Comparison of ENCODE assay signal across 1 cellular context in the genomic region with DNA sequence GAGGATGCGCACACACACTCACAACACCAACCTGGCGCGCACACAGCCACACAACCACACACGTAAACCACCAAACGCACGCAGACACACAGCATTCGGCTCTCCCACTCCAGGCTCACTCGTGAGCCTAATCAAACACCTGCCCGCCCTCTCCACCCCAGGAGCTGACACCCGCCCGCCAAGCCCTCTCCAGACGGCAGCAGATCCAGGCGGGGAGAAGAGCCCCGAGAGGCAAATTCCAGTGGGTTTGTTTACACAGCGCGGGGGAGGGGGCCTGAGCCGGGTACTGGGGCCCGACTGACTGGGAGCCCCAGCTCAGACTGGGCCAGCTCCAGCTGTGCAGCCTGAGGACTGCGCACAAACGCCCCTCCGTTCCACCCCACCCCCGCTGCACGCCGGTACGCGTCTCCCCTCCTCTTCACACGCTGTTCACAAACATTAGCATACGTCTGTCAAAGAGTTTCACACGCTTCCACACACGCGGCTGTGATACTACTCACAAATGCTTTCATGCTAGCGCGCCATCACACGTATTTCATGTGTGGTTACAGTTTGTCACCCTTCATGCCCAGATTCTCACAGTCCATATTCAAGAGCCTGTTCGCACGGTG.
A peak's percentile ranks its signal among the peaks of the same experiment; 100 is the strongest.
TF ChIP-seq lines count a peak whose summit lies in the region.

No MANE protein-coding gene starts in this region.

TF ChIP-seq in HepG2, 621 proteins besides CTCF, POLR2A, EP300 and RAD21 (continued from another document and continues in another):
- TF ChIP-seq PBX2 (CRISPR knock-in tag; IDR thresholded peaks at IDR 0.05), result no peak
- peak; percentile 46; the same call in 1 of the 2 replicates for TF ChIP-seq TEAD2 (CRISPR knock-in tag; IDR thresholded peaks at IDR 0.05)
- TF ChIP-seq ZFP82 (CRISPR knock-in tag; IDR thresholded peaks at IDR 0.05; ENCODE audit: borderline replicate concordance), result peak; percentile 14; the same call in 1 of the 2 replicates
- TF ChIP-seq ZNF740 (CRISPR knock-in tag; IDR thresholded peaks at IDR 0.05), result no peak
- TF ChIP-seq IRX3 (CRISPR knock-in tag; IDR thresholded peaks at IDR 0.05; ENCODE audit: borderline replicate concordance, low read depth), result 0 out of 2 replicates have a peak, but pooled peaks have one; percentile 52
- no peak for TF ChIP-seq THAP8 (CRISPR knock-in tag; IDR thresholded peaks at IDR 0.05; ENCODE audit: borderline replicate concordance)
- peak; percentile 11; the same call in 1 of the 2 replicates for TF ChIP-seq ZNF138 (CRISPR knock-in tag; IDR thresholded peaks at IDR 0.05; ENCODE audit: low read depth)
- no peak for TF ChIP-seq FOXP1 (IDR thresholded peaks at IDR 0.05)
- TF ChIP-seq FOXP1 (CRISPR knock-in tag; IDR thresholded peaks at IDR 0.05), result peak; percentile 32; the same call in 1 of the 2 replicates
- TF ChIP-seq, protein P1, sequence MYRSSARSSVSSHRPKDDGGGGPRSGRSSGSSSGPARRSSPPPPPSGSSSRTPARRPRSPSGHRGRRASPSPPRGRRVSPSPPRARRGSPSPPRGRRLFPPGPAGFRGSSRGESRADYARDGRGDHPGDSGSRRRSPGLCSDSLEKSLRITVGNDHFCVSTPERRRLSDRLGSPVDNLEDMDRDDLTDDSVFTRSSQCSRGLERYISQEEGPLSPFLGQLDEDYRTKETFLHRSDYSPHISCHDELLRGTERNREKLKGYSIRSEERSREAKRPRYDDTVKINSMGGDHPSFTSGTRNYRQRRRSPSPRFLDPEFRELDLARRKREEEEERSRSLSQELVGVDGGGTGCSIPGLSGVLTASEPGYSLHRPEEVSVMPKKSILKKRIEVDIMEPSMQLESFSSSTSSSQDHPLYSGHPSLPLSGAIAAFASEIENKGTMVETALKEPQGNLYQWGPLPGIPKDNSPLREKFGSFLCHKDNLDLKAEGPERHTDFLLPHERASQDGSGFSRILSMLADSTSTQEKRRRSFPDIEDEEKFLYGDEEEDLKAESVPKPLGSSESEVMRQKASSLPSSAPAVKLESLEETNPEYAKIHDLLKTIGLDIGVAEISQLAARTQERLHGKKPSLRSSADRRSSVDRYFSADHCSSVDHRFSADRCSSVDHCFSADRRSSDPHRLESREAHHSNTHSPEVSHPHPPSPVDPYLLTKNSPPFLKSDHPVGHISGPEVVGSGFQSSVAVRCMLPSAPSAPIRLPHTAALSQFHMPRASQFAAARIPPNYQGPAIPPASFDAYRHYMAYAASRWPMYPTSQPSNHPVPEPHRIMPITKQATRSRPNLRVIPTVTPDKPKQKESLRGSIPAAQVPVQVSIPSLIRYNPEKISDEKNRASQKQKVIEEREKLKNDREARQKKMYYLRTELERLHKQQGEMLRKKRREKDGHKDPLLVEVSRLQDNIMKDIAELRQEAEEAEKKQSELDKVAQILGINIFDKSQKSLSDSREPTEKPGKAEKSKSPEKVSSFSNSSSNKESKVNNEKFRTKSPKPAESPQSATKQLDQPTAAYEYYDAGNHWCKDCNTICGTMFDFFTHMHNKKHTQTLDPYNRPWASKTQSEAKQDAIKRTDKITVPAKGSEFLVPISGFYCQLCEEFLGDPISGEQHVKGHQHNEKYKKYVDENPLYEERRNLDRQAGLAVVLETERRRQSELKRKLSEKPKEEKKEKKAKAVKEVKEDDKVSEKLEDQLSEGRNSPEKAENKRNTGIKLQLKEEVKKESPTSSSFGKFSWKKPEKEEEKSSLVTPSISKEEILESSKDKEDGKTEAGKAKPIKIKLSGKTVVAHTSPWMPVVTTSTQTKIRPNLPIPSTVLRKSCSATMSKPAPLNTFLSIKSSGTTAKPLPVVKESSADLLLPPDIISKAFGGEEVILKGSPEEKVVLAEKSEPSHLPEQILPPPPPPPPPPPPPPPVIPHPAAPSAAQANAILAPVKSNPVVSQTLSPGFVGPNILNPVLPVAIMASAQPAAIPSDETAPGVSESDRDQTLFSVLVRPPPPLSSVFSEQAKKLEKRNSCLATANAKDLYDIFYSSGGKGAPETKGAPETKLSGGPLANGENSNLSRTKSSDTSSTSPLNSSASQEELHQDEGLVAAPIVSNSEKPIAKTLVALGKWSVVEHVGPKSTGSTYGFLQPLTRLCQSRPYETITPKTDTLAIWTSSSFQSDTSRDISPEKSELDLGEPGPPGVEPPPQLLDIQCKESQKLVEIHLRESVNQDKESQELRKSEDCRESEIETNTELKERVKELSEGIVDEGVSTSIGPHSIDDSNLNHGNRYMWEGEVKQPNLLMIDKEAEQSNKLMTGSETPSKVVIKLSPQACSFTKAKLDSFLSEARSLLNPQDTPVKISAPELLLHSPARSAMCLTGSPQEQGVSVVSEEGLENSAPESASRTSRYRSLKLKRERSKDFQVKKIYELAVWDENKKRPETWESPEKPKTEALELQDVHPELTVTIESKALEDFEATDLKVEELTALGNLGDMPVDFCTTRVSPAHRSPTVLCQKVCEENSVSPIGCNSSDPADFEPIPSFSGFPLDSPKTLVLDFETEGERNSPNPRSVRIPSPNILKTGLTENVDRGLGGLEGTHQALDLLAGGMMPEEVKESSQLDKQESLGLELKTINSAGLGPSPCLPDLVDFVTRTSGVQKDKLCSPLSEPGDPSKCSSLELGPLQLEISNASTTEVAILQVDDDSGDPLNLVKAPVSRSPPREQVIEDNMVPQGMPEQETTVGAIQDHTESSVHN (CRISPR knock-in tag; IDR thresholded peaks at IDR 0.05), result peak; percentile 54; the same call in 1 of the 2 replicates
- 0 out of 2 replicates have a peak, but pooled peaks have one; percentile 0 for TF ChIP-seq ZNF775 (CRISPR knock-in tag; IDR thresholded peaks at IDR 0.05; ENCODE audit: borderline replicate concordance)
- TF ChIP-seq HNF4G (IDR thresholded peaks at IDR 0.05; ENCODE audit: borderline replicate concordance, low read depth, low read length), result peak; percentile 60; the same call in 1 of the 2 replicates
- TF ChIP-seq HNF4G (CRISPR knock-in tag; IDR thresholded peaks at IDR 0.05; ENCODE audit: borderline replicate concordance, low read depth), result no peak
- TF ChIP-seq TOPORS (CRISPR knock-in tag; IDR thresholded peaks at IDR 0.05), result 0 out of 2 replicates have a peak, but pooled peaks have one; percentile 63
- peak; percentile 95 for TF ChIP-seq ZC3H4 (CRISPR knock-in tag; IDR thresholded peaks at IDR 0.05; ENCODE audit: borderline replicate concordance)
- TF ChIP-seq, protein P2, sequence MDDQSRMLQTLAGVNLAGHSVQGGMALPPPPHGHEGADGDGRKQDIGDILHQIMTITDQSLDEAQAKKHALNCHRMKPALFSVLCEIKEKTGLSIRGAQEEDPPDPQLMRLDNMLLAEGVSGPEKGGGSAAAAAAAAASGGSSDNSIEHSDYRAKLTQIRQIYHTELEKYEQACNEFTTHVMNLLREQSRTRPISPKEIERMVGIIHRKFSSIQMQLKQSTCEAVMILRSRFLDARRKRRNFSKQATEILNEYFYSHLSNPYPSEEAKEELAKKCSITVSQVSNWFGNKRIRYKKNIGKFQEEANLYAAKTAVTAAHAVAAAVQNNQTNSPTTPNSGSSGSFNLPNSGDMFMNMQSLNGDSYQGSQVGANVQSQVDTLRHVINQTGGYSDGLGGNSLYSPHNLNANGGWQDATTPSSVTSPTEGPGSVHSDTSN (CRISPR knock-in tag; IDR thresholded peaks at IDR 0.05; ENCODE audit: borderline replicate concordance), result no peak
- TF ChIP-seq DNMT1 (CRISPR knock-in tag; IDR thresholded peaks at IDR 0.05), result 0 out of 2 replicates have a peak, but pooled peaks have one; percentile 67
- peak; percentile 72 for TF ChIP-seq HNRNPH1 (optimal IDR thresholded peaks at IDR 0.05; ENCODE audit: low read depth, low read length)
- peak; percentile 93; the same call in 1 of the 2 replicates for TF ChIP-seq ZNF646 (CRISPR knock-in tag; IDR thresholded peaks at IDR 0.05)
- TF ChIP-seq ZNF280D (CRISPR knock-in tag; IDR thresholded peaks at IDR 0.05), result no peak
- no peak for TF ChIP-seq CENPX (CRISPR knock-in tag; IDR thresholded peaks at IDR 0.05)
- peak; percentile 40; the same call in 1 of the 2 replicates for TF ChIP-seq FOXA1 (IDR thresholded peaks at IDR 0.05)
- TF ChIP-seq FOXA1 (CRISPR knock-in tag; IDR thresholded peaks at IDR 0.05), result peak; percentile 91
- TF ChIP-seq, protein P3, sequence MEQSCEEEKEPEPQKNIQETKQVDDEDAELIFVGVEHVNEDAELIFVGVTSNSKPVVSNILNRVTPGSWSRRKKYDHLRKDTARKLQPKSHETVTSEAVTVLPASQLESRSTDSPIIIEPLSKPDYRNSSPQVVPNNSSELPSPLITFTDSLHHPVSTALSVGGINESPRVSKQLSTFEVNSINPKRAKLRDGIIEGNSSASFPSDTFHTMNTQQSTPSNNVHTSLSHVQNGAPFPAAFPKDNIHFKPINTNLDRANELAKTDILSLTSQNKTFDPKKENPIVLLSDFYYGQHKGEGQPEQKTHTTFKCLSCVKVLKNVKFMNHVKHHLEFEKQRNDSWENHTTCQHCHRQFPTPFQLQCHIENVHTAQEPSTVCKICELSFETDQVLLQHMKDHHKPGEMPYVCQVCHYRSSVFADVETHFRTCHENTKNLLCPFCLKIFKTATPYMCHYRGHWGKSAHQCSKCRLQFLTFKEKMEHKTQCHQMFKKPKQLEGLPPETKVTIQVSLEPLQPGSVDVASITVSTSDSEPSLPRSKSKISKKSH (CRISPR knock-in tag; IDR thresholded peaks at IDR 0.05; ENCODE audit: borderline replicate concordance), result 0 out of 2 replicates have a peak, but pooled peaks have one; percentile 11
- TF ChIP-seq ZNF772 (CRISPR knock-in tag; IDR thresholded peaks at IDR 0.05), result no peak
- TF ChIP-seq ZNF672 (CRISPR knock-in tag; IDR thresholded peaks at IDR 0.05), result 0 out of 2 replicates have a peak, but pooled peaks have one; percentile 9
- peak; percentile 37; the same call in 1 of the 2 replicates for TF ChIP-seq ZNF432 (CRISPR knock-in tag; IDR thresholded peaks at IDR 0.05; ENCODE audit: borderline replicate concordance)
